35 cellular contexts compared by ENCODE assay signal in the genomic region with DNA sequence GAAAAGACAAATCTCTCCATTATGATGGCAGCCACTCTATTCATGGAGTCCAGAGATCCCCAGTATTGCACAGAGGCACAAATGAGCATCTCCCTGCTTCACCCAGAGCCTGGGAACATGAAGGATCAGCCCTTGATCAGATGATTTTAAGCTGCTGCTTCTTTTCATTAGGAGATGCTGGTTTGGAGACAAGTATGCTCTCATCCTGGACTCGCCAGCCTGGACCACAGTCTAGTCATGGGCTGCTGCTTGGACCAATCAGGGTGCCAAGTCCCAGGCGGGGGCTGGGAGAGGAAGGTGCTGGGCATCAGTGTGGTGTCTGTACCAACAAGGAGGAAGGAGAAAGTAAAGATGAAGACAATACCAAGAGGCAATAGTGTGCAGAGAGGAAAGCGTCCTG.
"Had no signal": no experiment of that assay in that cellular context is flagged by ENCODE, and none has a peak within 500 bp of the region (broad histone marks: within the 10 kb centered on the region; RNA-seq: fewer than 3 reads in every experiment).

No MANE protein-coding gene starts in this region.

- H3K27ac ChIP-seq: KMS-11 had no signal

- H3K27me3 ChIP-seq: MG63 had no signal

- H3K36me3 ChIP-seq: MG63 had no signal

- H3K9me3 ChIP-seq: MG63 had no signal

- DNase-seq: Karpas-422, Kasumi-1, KBM-7, KG1, MG63, MM.1S, MV-4-11, NCI-H1048, NCI-H1092, NCI-H1092 treated with DMSO at 0.1 percent for 48 hours, NCI-H1105, NCI-H1105 treated with DMSO at 0.1 percent for 48 hours, NCI-H1417, NCI-H1417 treated with DMSO at 0.1 percent for 48 hours, NCI-H1436, NCI-H1436 treated with DMSO at 0.1 percent for 48 hours, NCI-H146, NCI-H1694, NCI-H1694 treated with DMSO at 0.1 percent for 48 hours, NCI-H187, NCI-H187 treated with DMSO at 0.1 percent for 48 hours, NCI-H1930, NCI-H2029, NCI-H2029 treated with DMSO at 0.1 percent for 48 hours, NCI-H2081, NCI-H2081 treated with DMSO at 0.1 percent for 48 hours, NCI-H2107, NCI-H2171, NCI-H2171 treated with DMSO at 0.1 percent for 48 hours, NCI-H2227 treated with DMSO at 0.1 percent for 48 hours, NCI-H226, NCI-H345, NCI-H446, NCI-H446 treated with DMSO at 0.1 percent for 48 hours had no signal

- H3K4me3 ChIP-seq: MG63 had no signal
